In the genomic region with DNA sequence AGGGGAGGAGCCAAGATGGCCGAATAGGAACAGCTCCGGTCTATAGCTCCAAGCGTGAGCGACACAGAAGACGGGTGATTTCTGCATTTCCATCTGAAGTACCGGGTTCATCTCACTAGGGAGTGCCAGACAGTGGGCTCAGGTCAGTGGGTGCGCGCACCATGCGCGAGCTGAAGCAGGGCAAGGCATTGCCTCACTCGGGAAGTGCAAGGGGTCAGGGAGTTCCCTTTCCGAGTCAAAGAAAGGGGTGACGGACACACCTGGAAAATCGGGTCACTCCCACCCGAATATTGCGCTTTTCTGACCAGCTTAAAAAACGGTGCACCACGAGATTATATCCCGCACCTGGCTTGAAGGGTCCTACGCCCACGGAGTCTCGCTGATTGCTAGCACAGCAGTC, we compare ENCODE assay signal across 24 cellular contexts. TPM values are rescaled to one million over a fixed set of nuclear protein-coding genes. Genes with fewer than 3 reads are reported as not detected.
"Had no signal": no experiment of that assay in that cellular context is flagged by ENCODE, and none has a peak within 500 bp of the region (broad histone marks: within the 10 kb centered on the region; RNA-seq: fewer than 3 reads in every experiment).

No MANE protein-coding gene starts in this region.

RNA-seq across cellular contexts. Expression of a gene that starts 11.0 kb away (rescaled TPM):
- total RNA-seq: activated CD4-positive, alpha-beta memory T cell treated with anti-CD3 and anti-CD28 coated beads for 36 hours; activated CD4-positive, alpha-beta T cell treated with anti-CD3 and anti-CD28 coated beads for 36 hours; activated CD4-positive, alpha-beta T cell treated with anti-CD3 and anti-CD28 coated beads, Interleukin-2, amount 10 ng/mL, durations not matched to agents 24 days and 14 days; activated CD8-positive, alpha-beta memory T cell treated with anti-CD3 and anti-CD28 coated beads for 36 hours; activated CD8-positive, alpha-beta memory T cell treated with anti-CD3 and anti-CD28 coated beads, Interleukin-2, amount 10 ng/mL, durations not matched to agents 7 days and 5 days; activated CD8-positive, alpha-beta T cell treated with anti-CD3 and anti-CD28 coated beads, Interleukin-2, amount 10 ng/mL, durations not matched to agents 7 days and 5 days; activated naive CD4-positive, alpha-beta T cell treated with anti-CD3 and anti-CD28 coated beads for 36 hours; activated naive CD8-positive, alpha-beta T cell treated with anti-CD3 and anti-CD28 coated beads for 36 hours; activated T-helper 1 cell treated with anti-CD3 and anti-CD28 coated beads, Interleukin-12 subunit alpha, Interleukin-12 subunit beta, Interleukin-2, Interleukin-4 antibody, amounts not matched to agents 30 ng/mL and 10 ng/mL and 1 ng/mL, durations not matched to agents 14 hours and 24 hours and 36 hours; activated T-helper 2 cell treated with anti-CD3 and anti-CD28 coated beads, Interferon-gamma antibody, Interleukin-2, Interleukin-4, amounts not matched to agents 10 μg/mL and 5 μg/mL and 100 μg/mL, durations not matched to agents 14 hours and 24 hours and 36 hours; adrenal gland; aorta; body of pancreas; chondrocyte; endothelial cell of umbilical vein; esophagus squamous epithelium; fibroblast of lung; fibroblast of villous mesenchyme; gastroesophageal sphincter; glomerular endothelial cell; heart right ventricle had no signal
- polyA plus RNA-seq: adrenal gland, aorta, fibroblast of lung, heart right ventricle, hepatocyte had no signal

RNA-seq across cellular contexts. Expression of a gene that starts 24.6 kb away (rescaled TPM):
- total RNA-seq: activated CD4-positive, alpha-beta memory T cell treated with anti-CD3 and anti-CD28 coated beads for 36 hours; activated CD4-positive, alpha-beta T cell treated with anti-CD3 and anti-CD28 coated beads for 36 hours; activated CD4-positive, alpha-beta T cell treated with anti-CD3 and anti-CD28 coated beads, Interleukin-2, amount 10 ng/mL, durations not matched to agents 24 days and 14 days; activated CD8-positive, alpha-beta memory T cell treated with anti-CD3 and anti-CD28 coated beads for 36 hours; activated CD8-positive, alpha-beta memory T cell treated with anti-CD3 and anti-CD28 coated beads, Interleukin-2, amount 10 ng/mL, durations not matched to agents 7 days and 5 days; activated CD8-positive, alpha-beta T cell treated with anti-CD3 and anti-CD28 coated beads, Interleukin-2, amount 10 ng/mL, durations not matched to agents 7 days and 5 days; activated naive CD4-positive, alpha-beta T cell treated with anti-CD3 and anti-CD28 coated beads for 36 hours; activated naive CD8-positive, alpha-beta T cell treated with anti-CD3 and anti-CD28 coated beads for 36 hours; activated T-helper 1 cell treated with anti-CD3 and anti-CD28 coated beads, Interleukin-12 subunit alpha, Interleukin-12 subunit beta, Interleukin-2, Interleukin-4 antibody, amounts not matched to agents 30 ng/mL and 10 ng/mL and 1 ng/mL, durations not matched to agents 14 hours and 24 hours and 36 hours; activated T-helper 2 cell treated with anti-CD3 and anti-CD28 coated beads, Interferon-gamma antibody, Interleukin-2, Interleukin-4, amounts not matched to agents 10 μg/mL and 5 μg/mL and 100 μg/mL, durations not matched to agents 14 hours and 24 hours and 36 hours; adrenal gland; aorta; body of pancreas; chondrocyte; dermis blood vessel endothelial cell; endothelial cell of umbilical vein; esophagus squamous epithelium; fibroblast of lung; fibroblast of villous mesenchyme; gastroesophageal sphincter; glomerular endothelial cell; heart right ventricle; hepatocyte had no signal
- polyA plus RNA-seq: adrenal gland, aorta, endothelial cell of umbilical vein, esophagus, fibroblast of lung, heart right ventricle, hepatocyte had no signal
